In genomic region chr13:42272776-42273175, GRCh38 we compare ENCODE assay signal across 1 cellular context.
TF ChIP-seq lines count a peak whose summit lies in the region.

No MANE protein-coding gene starts in this region.

TF ChIP-seq in GM23338, 12 proteins besides CTCF, POLR2A, EP300 and RAD21 (continued from another document):
- TF ChIP-seq, protein P1, sequence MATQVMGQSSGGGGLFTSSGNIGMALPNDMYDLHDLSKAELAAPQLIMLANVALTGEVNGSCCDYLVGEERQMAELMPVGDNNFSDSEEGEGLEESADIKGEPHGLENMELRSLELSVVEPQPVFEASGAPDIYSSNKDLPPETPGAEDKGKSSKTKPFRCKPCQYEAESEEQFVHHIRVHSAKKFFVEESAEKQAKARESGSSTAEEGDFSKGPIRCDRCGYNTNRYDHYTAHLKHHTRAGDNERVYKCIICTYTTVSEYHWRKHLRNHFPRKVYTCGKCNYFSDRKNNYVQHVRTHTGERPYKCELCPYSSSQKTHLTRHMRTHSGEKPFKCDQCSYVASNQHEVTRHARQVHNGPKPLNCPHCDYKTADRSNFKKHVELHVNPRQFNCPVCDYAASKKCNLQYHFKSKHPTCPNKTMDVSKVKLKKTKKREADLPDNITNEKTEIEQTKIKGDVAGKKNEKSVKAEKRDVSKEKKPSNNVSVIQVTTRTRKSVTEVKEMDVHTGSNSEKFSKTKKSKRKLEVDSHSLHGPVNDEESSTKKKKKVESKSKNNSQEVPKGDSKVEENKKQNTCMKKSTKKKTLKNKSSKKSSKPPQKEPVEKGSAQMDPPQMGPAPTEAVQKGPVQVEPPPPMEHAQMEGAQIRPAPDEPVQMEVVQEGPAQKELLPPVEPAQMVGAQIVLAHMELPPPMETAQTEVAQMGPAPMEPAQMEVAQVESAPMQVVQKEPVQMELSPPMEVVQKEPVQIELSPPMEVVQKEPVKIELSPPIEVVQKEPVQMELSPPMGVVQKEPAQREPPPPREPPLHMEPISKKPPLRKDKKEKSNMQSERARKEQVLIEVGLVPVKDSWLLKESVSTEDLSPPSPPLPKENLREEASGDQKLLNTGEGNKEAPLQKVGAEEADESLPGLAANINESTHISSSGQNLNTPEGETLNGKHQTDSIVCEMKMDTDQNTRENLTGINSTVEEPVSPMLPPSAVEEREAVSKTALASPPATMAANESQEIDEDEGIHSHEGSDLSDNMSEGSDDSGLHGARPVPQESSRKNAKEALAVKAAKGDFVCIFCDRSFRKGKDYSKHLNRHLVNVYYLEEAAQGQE (IDR thresholded peaks at IDR 0.05; ENCODE audit: unreplicated experiment): no peak
- TF ChIP-seq ZNF114 (CRISPR knock-in tag; IDR thresholded peaks at IDR 0.05) (no peak), EZH2 (IDR thresholded peaks at IDR 0.05; ENCODE audit: low read depth, unreplicated experiment) (no peak), JUNB (IDR thresholded peaks at IDR 0.05; ENCODE audit: unreplicated experiment) (no peak), ETS1 (IDR thresholded peaks at IDR 0.05) (no peak), NANOG (IDR thresholded peaks at IDR 0.05; ENCODE audit: borderline replicate concordance) (no peak), EZH2phosphoT487 (IDR thresholded peaks at IDR 0.05; ENCODE audit: unreplicated experiment) (no peak), STAT1 (IDR thresholded peaks at IDR 0.05; ENCODE audit: unreplicated experiment) (no peak), ZNF331 (CRISPR knock-in tag; IDR thresholded peaks at IDR 0.05; ENCODE audit: low read depth) (no peak)
